8 cellular contexts compared by ENCODE assay signal in genomic region chr20:60057123-60057865, GRCh38.
DNase-seq lines count a peak whose midpoint lies in the region; ATAC-seq and TF ChIP-seq lines count a peak whose summit lies in the region.

No MANE protein-coding gene starts in this region.

- no peaks in the 10 kb centered on the region for H3K9me3 Mint-ChIP-seq in activated T-helper 17 cell treated with anti-CD3 and anti-CD28 coated beads, Interleukin-2, amount 50 U/mL, for 72 hours

- H3K27ac ChIP-seq in tibial nerve = no peak overlapping the region

- H3K36me3 ChIP-seq in tibial nerve = no peaks in the 10 kb centered on the region

- TF ChIP-seq POLR2A in tibial nerve (IDR thresholded peaks at IDR 0.05) = no peak

- no peak for TF ChIP-seq EP300 in tibial nerve (IDR thresholded peaks at IDR 0.05)

- peak overlapping the region; percentile 63 for H3K27ac Mint-ChIP-seq in activated T-helper 17 cell treated with anti-CD3 and anti-CD28 coated beads, Interleukin-2, amount 50 U/mL, for 72 hours

- TF ChIP-seq CTCF in fibroblast of villous mesenchyme (IDR thresholded peaks at IDR 0.05; ENCODE audit: insufficient read depth, low read depth, low read length) (peak; percentile 82), tibial nerve (IDR thresholded peaks at IDR 0.05) (peak; percentile 72 to 88 (median 84))

- 19 to 21% methylated on average over 11 of the region's 11 CpGs for WGBS in tibial nerve, 2 donors

- H3K9me3 ChIP-seq in tibial nerve = no peaks in the 10 kb centered on the region

- no peak overlapping the region for H3K4me3 ChIP-seq in fibroblast of villous mesenchyme (ENCODE audit: low read depth, low read length)
- H3K4me3 ChIP-seq in tibial nerve = no peak overlapping the region

- H3K4me1 Mint-ChIP-seq in activated T-helper 17 cell treated with anti-CD3 and anti-CD28 coated beads, Interleukin-2, amount 50 U/mL, for 72 hours = peaks cover 30% of the 10 kb centered on the region

- H3K27me3 ChIP-seq in tibial nerve = no peaks in the 10 kb centered on the region

- H3K27me3 Mint-ChIP-seq in activated T-helper 17 cell treated with anti-CD3 and anti-CD28 coated beads, Interleukin-2, amount 50 U/mL, for 72 hours = no peaks in the 10 kb centered on the region

- ATAC-seq in GM21576 (IDR thresholded peaks at IDR 0.05; ENCODE audit: unreplicated experiment) = peak; percentile 62
- peak; percentile 61 for ATAC-seq in activated T-helper 17 cell treated with anti-CD3 and anti-CD28 coated beads, Interleukin-2, amount 50 U/mL, for 72 hours (replicated peaks)

- no peaks in the 10 kb centered on the region for H3K36me3 Mint-ChIP-seq in activated T-helper 17 cell treated with anti-CD3 and anti-CD28 coated beads, Interleukin-2, amount 50 U/mL, for 72 hours (ENCODE audit: low read depth)

- peak overlapping the region; percentile 84 for H3K4me3 Mint-ChIP-seq in activated T-helper 17 cell treated with anti-CD3 and anti-CD28 coated beads, Interleukin-2, amount 50 U/mL, for 72 hours

- DNase-seq in D341Med (ENCODE audit: low spot score) (peak; percentile 82), M059J (ENCODE audit: low read depth) (peak; percentile 74), RPMI8226 (peak; percentile 72), fibroblast of villous mesenchyme (ENCODE audit: low read depth) (peak; percentile 65), occipital lobe (lab: John Stamatoyannopoulos, UW) (peak; percentile 50), tibial nerve (ENCODE audit: low spot score in 2 of 2) (peak in 1 of 2 donors; percentile 65)

- peaks cover 0 to 46% (median 5%) of the 10 kb centered on the region in 4 donors for H3K4me1 ChIP-seq in tibial nerve
